In the genomic region with DNA sequence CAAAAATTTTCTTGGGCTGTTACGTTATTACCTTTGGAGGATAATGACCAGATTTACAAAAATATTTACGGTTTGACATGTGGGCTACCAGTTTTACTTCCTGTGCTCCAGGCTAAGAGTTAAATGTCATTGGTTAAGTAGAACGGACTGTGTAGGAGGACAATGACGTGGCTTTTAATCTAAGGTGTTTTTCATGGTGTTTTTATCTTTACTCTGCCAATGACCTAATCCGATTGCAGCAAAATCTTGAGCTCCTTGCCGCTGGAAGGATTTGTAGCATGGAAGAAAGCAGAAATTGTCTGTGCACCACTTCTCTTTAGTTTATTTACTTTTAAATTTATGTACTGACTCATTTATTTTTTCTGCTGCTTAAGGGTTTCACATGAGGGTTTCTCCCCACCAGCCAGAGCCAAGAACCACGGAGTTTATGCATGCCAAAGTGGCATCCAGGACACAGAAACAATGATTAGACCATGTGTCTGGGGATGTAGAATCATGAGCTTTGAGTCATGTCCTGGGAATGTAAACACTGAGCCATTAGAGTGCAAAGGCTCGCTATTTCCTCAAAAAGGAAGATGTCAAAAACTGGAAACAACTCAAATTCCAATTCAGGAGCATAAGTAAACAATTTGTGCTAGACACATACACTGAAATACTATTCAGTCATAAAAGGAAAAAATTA, we compare ENCODE assay signal across 10 cellular contexts. TPM values are rescaled to one million over a fixed set of nuclear protein-coding genes. Genes with fewer than 3 reads are reported as not detected.
DNase-seq lines count a peak whose midpoint lies in the region; ATAC-seq and TF ChIP-seq lines count a peak whose summit lies in the region.
"Had no signal": no experiment of that assay in that cellular context is flagged by ENCODE, and none has a peak within 500 bp of the region (broad histone marks: within the 10 kb centered on the region; RNA-seq: fewer than 3 reads in every experiment).

No MANE protein-coding gene starts in this region.

- H3K9me2 ChIP-seq in HCT116 (ENCODE audit: insufficient read depth) = no peaks in the 10 kb centered on the region

- no peak overlapping the region for H3K27ac ChIP-seq in HCT116 (ENCODE audit: low read depth, low read length)

- H3K9me3 ChIP-seq in HCT116 (ENCODE audit: control insufficient read depth in 1 of 2, insufficient read depth in 1 of 2, low read depth in 1 of 2, low read length in 2 of 2) = no peaks in the 10 kb centered on the region

- H3K4me1 Mint-ChIP-seq in WTC11 = no peaks in the 10 kb centered on the region

- RAD21 ChIA-PET in HCT116 (lab: Charles Lee; ENCODE audit: low non-redundant PET in 1 of 2, low total read pairs in 2 of 2, uncharacterized antibody in 2 of 2, unreplicated experiment in 2 of 2) = no interaction called here

- no peaks in the 10 kb centered on the region for H3K9me3 Mint-ChIP-seq in WTC11

- no peak overlapping the region for H3K27ac Mint-ChIP-seq in WTC11

- TF ChIP-seq RAD21 in HCT116 (IDR thresholded peaks at IDR 0.05; ENCODE audit: low read depth) = no peak

- no peaks in the 10 kb centered on the region for H4K20me1 ChIP-seq in HCT116 (ENCODE audit: insufficient read depth)

- DNase-seq in HCT116 (ENCODE audit: low read depth, low spot score) (no peak), WTC11 (ENCODE audit: low spot score) (no peak), iPS-NIHi11 (ENCODE audit: low spot score) (peak; percentile 9), stromal cell of bone marrow (ENCODE audit: low read depth) (peak; percentile 93), NCI-H1417 (lab: John Stamatoyannopoulos, UW) (no peak), amygdala (lab: John Stamatoyannopoulos, UW) (no peak), GM13976 (ENCODE audit: low spot score) (no peak)
- no peak for DNase-seq in stimulated activated naive CD8-positive, alpha-beta T cell treated with anti-CD3 and anti-CD28 coated beads, Interleukin-15, Interleukin-2, amounts not matched to agents 100 U/mL and 50 U/mL, for 24 hours
- DNase-seq: activated CD4-positive, alpha-beta T cell treated with anti-CD3 and anti-CD28 coated beads for 1 hour; stimulated activated CD4-positive, alpha-beta T cell treated with anti-CD3 and anti-CD28 coated beads, Interleukin-4, amount 100 ng/mL, for 1 hour had no signal

- no peak for TF ChIP-seq POLR2A in HCT116 (IDR thresholded peaks at IDR 0.05; ENCODE audit: borderline replicate concordance, extremely low read depth, insufficient read depth, insufficient read length)

- 0 out of 4 replicates have a peak, but pooled peaks cover 0 to 5% of the 10 kb centered on the region in 2 experiments for H3K4me1 ChIP-seq in HCT116 (ENCODE audit: control insufficient read depth in 1 of 2, insufficient read depth in 2 of 2, low read length in 2 of 2)

- TF ChIP-seq CTCF in HCT116 (IDR thresholded peaks at IDR 0.05 in 2 of 3, conservative IDR thresholded peaks at IDR 0.05 in 1 of 3; ENCODE audit: borderline replicate concordance in 1 of 3, insufficient read depth in 1 of 3, low read depth in 2 of 3, low read length in 2 of 3) = no peak
- TF ChIP-seq CTCF in WTC11 (IDR thresholded peaks at IDR 0.05) = no peak
- no peak for TF ChIP-seq CTCF in GM13976 (IDR thresholded peaks at IDR 0.05; ENCODE audit: borderline replicate concordance, control extremely low read depth, extremely low read depth, insufficient read depth, missing control alignments)

- no peak overlapping the region for H3K4me2 ChIP-seq in HCT116 (ENCODE audit: low read length)

- H3K4me3 Mint-ChIP-seq in WTC11 = no peak overlapping the region

- ATAC-seq in HCT116 = no peak
- ATAC-seq in WTC11 = no peak
- no peak for ATAC-seq in stimulated activated naive CD8-positive, alpha-beta T cell treated with anti-CD3 and anti-CD28 coated beads, Interleukin-15, Interleukin-2, amounts not matched to agents 100 U/mL and 50 U/mL, for 24 hours

- peak overlapping the region; percentile 5 for H2AFZ ChIP-seq in HCT116 (ENCODE audit: low read depth, low read length, poor library complexity, severe bottlenecking)

- no peaks in the 10 kb centered on the region for H3K27me3 ChIP-seq in HCT116 (ENCODE audit: insufficient read depth, low read length)

- in situ Hi-C loops in GM13976 (cut with MboI; ENCODE audit: low sequenced_read_pairs, unreplicated experiment) = no loop called here

- no peak overlapping the region for H3K9ac ChIP-seq in HCT116 (ENCODE audit: low read length)

- intact Hi-C loops in HCT116 (cut with micrococcal nuclease) = no loop called here

- H3K36me3 Mint-ChIP-seq in WTC11 = no peaks in the 10 kb centered on the region

- no TSS peak for BruUV-seq in HCT116 (replicated peaks; lab: Mats Ljungman, UMichigan)

- POLR2A ChIA-PET in HCT116 (lab: Charles Lee) = no interaction called here
- POLR2A ChIA-PET in WTC11 (lab: Charles Lee) = no interaction called here

- H3K27me3 Mint-ChIP-seq in WTC11 (ENCODE audit: low read depth) = no peaks in the 10 kb centered on the region

- no peak overlapping the region for H3K4me3 ChIP-seq in HCT116 (replicated peaks in 1 of 2; ENCODE audit: low read depth in 1 of 2, low read length in 2 of 2)

- no peaks in the 10 kb centered on the region for H3K36me3 ChIP-seq in HCT116 (ENCODE audit: control insufficient read depth in 1 of 2, insufficient read depth in 2 of 2, low read length in 2 of 2)

- no peaks in the 10 kb centered on the region for H3K79me2 ChIP-seq in HCT116 (ENCODE audit: insufficient read depth, low read length)

- CTCF ChIA-PET in HCT116 (lab: Charles Lee) = no interaction called here
- CTCF ChIA-PET in WTC11 (lab: Charles Lee) = no interaction called here

TF ChIP-seq in HCT116, 20 proteins besides CTCF, POLR2A, EP300 and RAD21:
- TF ChIP-seq ZNF274 (IDR thresholded peaks at IDR 0.05; ENCODE audit: low read depth, low read length) = no peak
- peak; percentile 48; the same call in 1 of the 2 replicates for TF ChIP-seq MAX (IDR thresholded peaks at IDR 0.05)
- TF ChIP-seq FOSL1 (IDR thresholded peaks at IDR 0.05; ENCODE audit: low read depth) = peak; percentile 23; the same call in 1 of the 2 replicates
- TF ChIP-seq CBX3 (IDR thresholded peaks at IDR 0.05; ENCODE audit: low read depth) = 0 out of 2 replicates have a peak, but pooled peaks have one; percentile 21
- TF ChIP-seq JUND (IDR thresholded peaks at IDR 0.05) = peak; percentile 15; the same call in 1 of the 2 replicates
- no peak for TF ChIP-seq ELF1 (IDR thresholded peaks at IDR 0.05; ENCODE audit: borderline replicate concordance, low read depth)
- TF ChIP-seq EZH2 (IDR thresholded peaks at IDR 0.05) = no peak
- no peak for TF ChIP-seq YY1 (IDR thresholded peaks at IDR 0.05; ENCODE audit: extremely low read depth, insufficient replicate concordance, low read depth, low read length)

TF ChIP-seq in WTC11, 78 proteins besides CTCF, POLR2A, EP300 and RAD21:
- TF ChIP-seq, protein P1, sequence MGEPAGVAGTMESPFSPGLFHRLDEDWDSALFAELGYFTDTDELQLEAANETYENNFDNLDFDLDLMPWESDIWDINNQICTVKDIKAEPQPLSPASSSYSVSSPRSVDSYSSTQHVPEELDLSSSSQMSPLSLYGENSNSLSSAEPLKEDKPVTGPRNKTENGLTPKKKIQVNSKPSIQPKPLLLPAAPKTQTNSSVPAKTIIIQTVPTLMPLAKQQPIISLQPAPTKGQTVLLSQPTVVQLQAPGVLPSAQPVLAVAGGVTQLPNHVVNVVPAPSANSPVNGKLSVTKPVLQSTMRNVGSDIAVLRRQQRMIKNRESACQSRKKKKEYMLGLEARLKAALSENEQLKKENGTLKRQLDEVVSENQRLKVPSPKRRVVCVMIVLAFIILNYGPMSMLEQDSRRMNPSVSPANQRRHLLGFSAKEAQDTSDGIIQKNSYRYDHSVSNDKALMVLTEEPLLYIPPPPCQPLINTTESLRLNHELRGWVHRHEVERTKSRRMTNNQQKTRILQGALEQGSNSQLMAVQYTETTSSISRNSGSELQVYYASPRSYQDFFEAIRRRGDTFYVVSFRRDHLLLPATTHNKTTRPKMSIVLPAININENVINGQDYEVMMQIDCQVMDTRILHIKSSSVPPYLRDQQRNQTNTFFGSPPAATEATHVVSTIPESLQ (CRISPR knock-in tag; IDR thresholded peaks at IDR 0.05) = no peak
- TF ChIP-seq, protein P2, sequence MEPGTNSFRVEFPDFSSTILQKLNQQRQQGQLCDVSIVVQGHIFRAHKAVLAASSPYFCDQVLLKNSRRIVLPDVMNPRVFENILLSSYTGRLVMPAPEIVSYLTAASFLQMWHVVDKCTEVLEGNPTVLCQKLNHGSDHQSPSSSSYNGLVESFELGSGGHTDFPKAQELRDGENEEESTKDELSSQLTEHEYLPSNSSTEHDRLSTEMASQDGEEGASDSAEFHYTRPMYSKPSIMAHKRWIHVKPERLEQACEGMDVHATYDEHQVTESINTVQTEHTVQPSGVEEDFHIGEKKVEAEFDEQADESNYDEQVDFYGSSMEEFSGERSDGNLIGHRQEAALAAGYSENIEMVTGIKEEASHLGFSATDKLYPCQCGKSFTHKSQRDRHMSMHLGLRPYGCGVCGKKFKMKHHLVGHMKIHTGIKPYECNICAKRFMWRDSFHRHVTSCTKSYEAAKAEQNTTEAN (CRISPR knock-in tag; IDR thresholded peaks at IDR 0.05) = no peak
- TF ChIP-seq CREB1 (CRISPR knock-in tag; IDR thresholded peaks at IDR 0.05) (no peak), GABPB1 (CRISPR knock-in tag; IDR thresholded peaks at IDR 0.05) (peak; percentile 36; the same call in 1 of the 2 replicates)

RNA-seq across cellular contexts. Expression of gene CARD16, which starts 1.9 kb away (rescaled TPM):
- total RNA-seq in HCT116 (2021; ENCODE audit: unreplicated experiment) (not detected), WTC11 (2021) (not detected in 3 replicates)
- not detected in 2 replicates for polyA plus RNA-seq in HCT116 (2012)

RNA-seq across cellular contexts. Expression of gene CASP1, which starts 12.1 kb away (rescaled TPM):
- total RNA-seq in HCT116 (2021; ENCODE audit: unreplicated experiment) (not detected), WTC11 (2021) (0.78 TPM in 1 of 3 replicates, not detected in the others)
- 0.10 TPM in 1 of 2 replicates, not detected in the other for polyA plus RNA-seq in HCT116 (2012)

RNA-seq across cellular contexts. Expression of gene CASP5, which starts 24.1 kb away (rescaled TPM):
- total RNA-seq in HCT116 (2021; ENCODE audit: unreplicated experiment) (not detected), WTC11 (2021) (not detected in 3 replicates)
- polyA plus RNA-seq in HCT116 (2012) = not detected in 2 replicates

Comparison
In these comparisons a context has a peak if more than half of its experiments do, and no peak if none do; other contexts are left out.
1. DNase-seq: peak in iPS-NIHi11 (single experiment) and stromal cell of bone marrow (single experiment); none in HCT116 (single experiment), WTC11 (single experiment), NCI-H1417 (0 of 3), stimulated activated naive CD8-positive, alpha-beta T cell treated with anti-CD3 and anti-CD28 coated beads, Interleukin-15, Interleukin-2, amounts not matched to agents 100 U/mL and 50 U/mL, for 24 hours (single experiment), amygdala (0 of 56) and GM13976 (single experiment).
2. Of the 4 proteins assayed by ChIP-seq in both WTC11 and HCT116: peak only in WTC11: none; only in HCT116: MAX; in both: none; in neither: 3.